Comparison of ENCODE assay signal across 12 cellular contexts in the genomic region with DNA sequence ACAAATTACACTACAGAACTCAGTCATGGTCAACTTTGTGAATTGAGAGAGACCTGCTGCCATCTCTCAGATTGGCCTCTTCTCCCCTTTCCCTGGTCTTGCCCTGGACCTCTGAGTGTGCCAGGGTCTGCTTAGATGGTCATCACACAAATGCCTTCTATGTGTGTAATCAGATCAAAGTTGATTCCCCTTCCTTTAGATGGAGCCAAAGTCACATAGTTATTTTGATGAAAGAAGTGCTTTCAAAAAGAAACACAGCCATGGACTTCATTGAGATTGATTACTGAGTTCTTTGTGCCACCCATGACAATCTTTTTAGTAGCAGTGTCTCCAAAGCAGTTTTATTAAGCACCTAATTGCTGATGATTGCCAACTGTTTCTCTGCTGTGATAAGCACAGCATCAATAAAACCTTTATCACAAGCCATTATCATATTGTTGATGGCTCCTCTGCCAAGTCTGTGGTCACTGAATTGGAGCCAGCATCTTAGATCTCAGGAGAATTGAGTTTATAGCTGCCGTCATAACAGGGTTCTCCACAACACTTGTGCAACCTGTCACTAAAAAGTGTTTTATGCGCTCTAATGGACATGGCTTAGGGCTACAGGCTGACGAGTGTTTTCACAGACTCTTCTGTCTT.
DNase-seq lines count a peak whose midpoint lies in the region; ATAC-seq and TF ChIP-seq lines count a peak whose summit lies in the region.
"Had no signal": no experiment of that assay in that cellular context is flagged by ENCODE, and none has a peak within 500 bp of the region (broad histone marks: within the 10 kb centered on the region; RNA-seq: fewer than 3 reads in every experiment).

No MANE protein-coding gene starts in this region.

- H3K4me3 ChIP-seq in Karpas-422 (ENCODE audit: low read length) (no peak overlapping the region), liver (ENCODE audit: low read depth in 1 of 3, low read length in 3 of 3) (no peak overlapping the region)

- TF ChIP-seq CTCF in liver (IDR thresholded peaks at IDR 0.05; ENCODE audit: low read depth, low read length, missing input control): no peak

- H3K27ac ChIP-seq in Karpas-422 (ENCODE audit: low read length) (no peak overlapping the region), liver (ENCODE audit: low read depth in 1 of 2, low read length in 2 of 2) (no peak overlapping the region)
- H3K27ac ChIP-seq: HL-60 had no signal

- H3K27me3 ChIP-seq in Karpas-422 (ENCODE audit: low read length) (no peaks in the 10 kb centered on the region), liver (ENCODE audit: control insufficient read depth in 4 of 4, insufficient read depth in 4 of 4, low read length in 3 of 4) (no peaks in the 10 kb centered on the region)

- no peak overlapping the region for H2AFZ ChIP-seq in Karpas-422 (ENCODE audit: low read length)

- DNase-seq in DMS153 treated with DMSO at 0.1 percent for 48 hours (lab: John Stamatoyannopoulos, UW; ENCODE audit: unreplicated experiment) (peak; percentile 71), Karpas-422 (peak; percentile 50), NCI-H510A treated with DMSO at 0.1 percent for 48 hours (lab: John Stamatoyannopoulos, UW) (no peak), NOMO-1 treated with DMSO at 0.1 percent for 48 hours (lab: John Stamatoyannopoulos, UW; ENCODE audit: unreplicated experiment) (no peak)
- DNase-seq in activated CD4-positive, CD25-positive, alpha-beta regulatory T cell treated with anti-CD3 and anti-CD28 coated beads, Interleukin-2, amount 50 U/mL, for 72 hours: no peak
- DNase-seq: NCI-H345; nephron progenitor cell; stimulated activated naive CD8-positive, alpha-beta T cell treated with anti-CD3 and anti-CD28 coated beads, Interleukin-15, Interleukin-2, amounts not matched to agents 100 U/mL and 50 U/mL, for 24 hours; T-helper 17 cell had no signal

- 86% methylated on average over 3 of the region's 3 CpGs for WGBS in liver

- peak; percentile 43 to 44 for TF ChIP-seq RAD21 in liver (IDR thresholded peaks at IDR 0.05)

- H3K4me1 ChIP-seq in Karpas-422 (ENCODE audit: low read length): no peaks in the 10 kb centered on the region
- H3K4me1 ChIP-seq in liver (ENCODE audit: control insufficient read depth in 4 of 4, insufficient read depth in 4 of 4, low read length in 3 of 4): no peaks in the 10 kb centered on the region

- H3K4me2 ChIP-seq in Karpas-422 (ENCODE audit: low read depth, low read length, poor library complexity, severe bottlenecking): no peak overlapping the region

- H3K9ac ChIP-seq in Karpas-422 (ENCODE audit: low read length) (no peak overlapping the region), liver (ENCODE audit: low read depth in 1 of 2, low read length in 2 of 2) (no peak overlapping the region)

- H3K9me3 ChIP-seq in Karpas-422 (ENCODE audit: low read length) (no peaks in the 10 kb centered on the region), liver (ENCODE audit: control insufficient read depth in 4 of 4, low read length in 3 of 4) (no peaks in the 10 kb centered on the region)

- H4K20me1 ChIP-seq in Karpas-422 (ENCODE audit: insufficient read depth, low read depth, low read length): no peaks in the 10 kb centered on the region

- no peaks in the 10 kb centered on the region for H3K36me3 ChIP-seq in Karpas-422 (ENCODE audit: insufficient read depth, low read length)
- no peaks in the 10 kb centered on the region for H3K36me3 ChIP-seq in liver (ENCODE audit: control insufficient read depth in 4 of 4, insufficient read depth in 3 of 4, low read depth in 1 of 4, low read length in 3 of 4)

- no peaks in the 10 kb centered on the region for H3K79me2 ChIP-seq in Karpas-422 (ENCODE audit: low read length)

- ATAC-seq in SK-N-SH treated with all-trans-retinoic acid at 6 μM for 48 hours: peak; percentile 39; the same call in 1 of the 3 replicates
- ATAC-seq: stimulated activated naive CD8-positive, alpha-beta T cell treated with anti-CD3 and anti-CD28 coated beads, Interleukin-15, Interleukin-2, amounts not matched to agents 100 U/mL and 50 U/mL, for 24 hours; T-helper 17 cell had no signal

- no peaks in the 10 kb centered on the region for H3K9me2 ChIP-seq in Karpas-422 (replicated peaks; ENCODE audit: insufficient read depth, low read length)

TF ChIP-seq in SK-N-SH treated with all-trans-retinoic acid at 6 μM for 48 hours, 23 proteins besides CTCF, POLR2A, EP300 and RAD21 (continues in another document):
- TF ChIP-seq, protein P1, sequence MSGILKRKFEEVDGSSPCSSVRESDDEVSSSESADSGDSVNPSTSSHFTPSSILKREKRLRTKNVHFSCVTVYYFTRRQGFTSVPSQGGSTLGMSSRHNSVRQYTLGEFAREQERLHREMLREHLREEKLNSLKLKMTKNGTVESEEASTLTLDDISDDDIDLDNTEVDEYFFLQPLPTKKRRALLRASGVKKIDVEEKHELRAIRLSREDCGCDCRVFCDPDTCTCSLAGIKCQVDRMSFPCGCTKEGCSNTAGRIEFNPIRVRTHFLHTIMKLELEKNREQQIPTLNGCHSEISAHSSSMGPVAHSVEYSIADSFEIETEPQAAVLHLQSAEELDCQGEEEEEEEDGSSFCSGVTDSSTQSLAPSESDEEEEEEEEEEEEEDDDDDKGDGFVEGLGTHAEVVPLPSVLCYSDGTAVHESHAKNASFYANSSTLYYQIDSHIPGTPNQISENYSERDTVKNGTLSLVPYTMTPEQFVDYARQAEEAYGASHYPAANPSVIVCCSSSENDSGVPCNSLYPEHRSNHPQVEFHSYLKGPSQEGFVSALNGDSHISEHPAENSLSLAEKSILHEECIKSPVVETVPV (CRISPR knock-in tag; IDR thresholded peaks at IDR 0.05): no peak
- TF ChIP-seq GLIS3 (CRISPR knock-in tag; IDR thresholded peaks at IDR 0.05) (no peak), ZNF70 (CRISPR knock-in tag; IDR thresholded peaks at IDR 0.05) (no peak), ISL1 (CRISPR knock-in tag; IDR thresholded peaks at IDR 0.05) (peak; percentile 54), CREB5 (CRISPR knock-in tag; IDR thresholded peaks at IDR 0.05; ENCODE audit: low read depth) (no peak), SNAI2 (CRISPR knock-in tag; IDR thresholded peaks at IDR 0.05) (no peak), TCF4 (CRISPR knock-in tag; IDR thresholded peaks at IDR 0.05; ENCODE audit: borderline replicate concordance) (0 out of 2 replicates have a peak, but pooled peaks have one; percentile 48)

TF ChIP-seq in liver, 16 proteins besides CTCF, POLR2A, EP300 and RAD21:
- TF ChIP-seq FOXA1 (IDR thresholded peaks at IDR 0.05) (no peak), ATF3 (IDR thresholded peaks at IDR 0.05) (no peak), YY1 (IDR thresholded peaks at IDR 0.05) (no peak), RXRA (IDR thresholded peaks at IDR 0.05) (no peak), TAF1 (conservative IDR thresholded peaks at IDR 0.05) (no peak), HNF4G (IDR thresholded peaks at IDR 0.05) (no peak), NR2F2 (IDR thresholded peaks at IDR 0.05) (no peak), SP1 (IDR thresholded peaks at IDR 0.05) (no peak), GABPA (IDR thresholded peaks at IDR 0.05 in 1 of 2, conservative IDR thresholded peaks at IDR 0.05 in 1 of 2) (no peak)

Comparison
In these comparisons a context has a peak if more than half of its experiments do, and no peak if none do; other contexts are left out.
1. DNase-seq: peak in DMS153 treated with DMSO at 0.1 percent for 48 hours (single experiment) and Karpas-422 (single experiment); none in NCI-H510A treated with DMSO at 0.1 percent for 48 hours (single experiment), activated CD4-positive, CD25-positive, alpha-beta regulatory T cell treated with anti-CD3 and anti-CD28 coated beads, Interleukin-2, amount 50 U/mL, for 72 hours (single experiment) and NOMO-1 treated with DMSO at 0.1 percent for 48 hours (single experiment).